In the genomic region with DNA sequence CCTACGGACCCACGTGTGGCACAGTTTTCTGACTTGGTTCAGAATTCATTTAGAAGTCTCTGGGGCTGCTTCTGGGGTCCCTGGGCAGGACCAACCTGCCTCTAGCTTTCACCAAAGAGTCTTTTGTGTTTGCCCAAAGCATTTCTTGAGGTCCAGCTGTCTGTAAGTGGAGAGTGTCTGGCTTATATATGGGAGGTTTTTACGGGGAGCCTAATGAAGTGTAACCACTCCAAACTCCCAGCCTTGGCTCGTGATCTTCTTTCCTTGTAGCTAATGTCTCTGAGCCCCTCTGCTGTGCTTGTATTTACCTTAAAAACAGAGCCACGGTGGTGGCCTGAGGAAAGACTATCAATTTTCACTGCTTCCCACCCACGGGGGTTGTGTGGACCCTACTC, we compare ENCODE assay signal across 15 cellular contexts.
DNase-seq lines count a peak whose midpoint lies in the region; TF ChIP-seq lines count a peak whose summit lies in the region.
"Had no signal": no experiment of that assay in that cellular context is flagged by ENCODE, and none has a peak within 500 bp of the region (broad histone marks: within the 10 kb centered on the region; RNA-seq: fewer than 3 reads in every experiment).

No MANE protein-coding gene starts in this region.

- H4K91ac ChIP-seq in trophoblast cell (ENCODE audit: low read depth, low read length): no peak overlapping the region

- H3K36me3 Mint-ChIP-seq in nephron progenitor cell (ENCODE audit: low read depth): peaks cover 52% of the 10 kb centered on the region
- H3K36me3 Mint-ChIP-seq: CD4-positive, CD25-positive, alpha-beta regulatory T cell had no signal

- H3K4me1 Mint-ChIP-seq in nephron progenitor cell: peaks cover 91% of the 10 kb centered on the region
- H3K4me1 Mint-ChIP-seq: CD4-positive, CD25-positive, alpha-beta regulatory T cell had no signal

- no peak overlapping the region for H3K4me2 ChIP-seq in trophoblast cell (ENCODE audit: low read length)
- H3K4me2 ChIP-seq: PC-9 had no signal

- H3K14ac ChIP-seq in trophoblast cell (ENCODE audit: low read length): no peak overlapping the region

- H3K79me2 ChIP-seq in trophoblast cell (ENCODE audit: control insufficient read depth, insufficient read depth, low read length, poor library complexity): no peaks in the 10 kb centered on the region

- no peak overlapping the region for H2BK120ac ChIP-seq in trophoblast cell (ENCODE audit: insufficient read depth, low read length, poor library complexity)

- no peak overlapping the region for H3K4ac ChIP-seq in trophoblast cell (ENCODE audit: low read depth, low read length)

- H3K4me3 ChIP-seq in trophoblast cell (ENCODE audit: low read depth, low read length): no peak overlapping the region
- H3K4me3 ChIP-seq: K562, PC-9 had no signal

- no peaks in the 10 kb centered on the region for H3K27me3 Mint-ChIP-seq in nephron progenitor cell (ENCODE audit: low read depth, poor library complexity)

- WGBS in trophoblast cell (ENCODE audit: extremely low coverage, insufficient coverage, insufficient read length): no CpG with 5 or more reads among the region's 6 CpGs

- H4K12ac ChIP-seq in trophoblast cell (ENCODE audit: low read depth, low read length): no peak overlapping the region

- H3K27ac ChIP-seq in trophoblast cell (ENCODE audit: low read depth, low read length): no peak overlapping the region
- H3K27ac ChIP-seq: 22Rv1, PC-9, RWPE1 had no signal

- peaks cover 0 to 4% of the 10 kb centered on the region in 2 experiments for H3K36me3 ChIP-seq in trophoblast cell (ENCODE audit: control insufficient read depth in 1 of 2, insufficient read depth in 2 of 2, low read length in 2 of 2)

- H4K8ac ChIP-seq in trophoblast cell (ENCODE audit: low read depth, low read length): no peak overlapping the region

- H3K79me1 ChIP-seq in trophoblast cell (ENCODE audit: low read length): no peaks in the 10 kb centered on the region

- H3K9me3 ChIP-seq in trophoblast cell (ENCODE audit: insufficient read depth, low read depth, low read length): peaks cover 4% of the 10 kb centered on the region

- H3K27ac Mint-ChIP-seq in nephron progenitor cell: peak overlapping the region; percentile 98
- H3K27ac Mint-ChIP-seq: CD4-positive, CD25-positive, alpha-beta regulatory T cell had no signal

- H2AFZ ChIP-seq in trophoblast cell (ENCODE audit: insufficient read depth, low read length, poor library complexity): no peak overlapping the region
- H2AFZ ChIP-seq: PC-9 had no signal

- peaks cover 6% of the 10 kb centered on the region for H3K9me3 Mint-ChIP-seq in nephron progenitor cell

- no peak for TF ChIP-seq CTCF in nephron progenitor cell (IDR thresholded peaks at IDR 0.05)

- peak overlapping the region; percentile 46 for H3K4me3 Mint-ChIP-seq in nephron progenitor cell
- H3K4me3 Mint-ChIP-seq: CD4-positive, CD25-positive, alpha-beta regulatory T cell had no signal

- DNase-seq in DMS 273 (lab: John Stamatoyannopoulos, UW; ENCODE audit: unreplicated experiment): peak; percentile 45
- no peak for DNase-seq in DMS 273 treated with DMSO at 0.1 percent for 48 hours (lab: John Stamatoyannopoulos, UW)
- DNase-seq in COLO668 (lab: John Stamatoyannopoulos, UW; ENCODE audit: unreplicated experiment): peak; percentile 4
- peak; percentile 82 for DNase-seq in NCI-H524 treated with DMSO at 0.1 percent for 48 hours (lab: John Stamatoyannopoulos, UW)
- no peak for DNase-seq in nephron progenitor cell
- no peak for DNase-seq in cerebellum (ENCODE audit: low spot score)
- DNase-seq in SKM-1 (lab: John Stamatoyannopoulos, UW; ENCODE audit: unreplicated experiment): no peak
- DNase-seq in trophoblast cell: no peak
- DNase-seq: CD4-positive, CD25-positive, alpha-beta regulatory T cell; DND-41; PC-9; SIG-M5 had no signal

- H2BK12ac ChIP-seq in trophoblast cell (ENCODE audit: low read length): no peak overlapping the region

- H3K9ac ChIP-seq in trophoblast cell (ENCODE audit: low read length): no peak overlapping the region

- H3K4me1 ChIP-seq in trophoblast cell (ENCODE audit: control insufficient read depth in 1 of 2, insufficient read depth in 2 of 2, low read length in 2 of 2): no peaks in the 10 kb centered on the region

- H2AK5ac ChIP-seq in trophoblast cell (ENCODE audit: low read length): no peak overlapping the region

- H3K18ac ChIP-seq in trophoblast cell (ENCODE audit: low read length): no peak overlapping the region

- H2BK5ac ChIP-seq in trophoblast cell (ENCODE audit: low read depth, low read length, poor library complexity): no peak overlapping the region

- H3K27me3 ChIP-seq in trophoblast cell (ENCODE audit: insufficient read depth, low read length): no peaks in the 10 kb centered on the region

- H3K23ac ChIP-seq in trophoblast cell (ENCODE audit: low read length): no peak overlapping the region

Comparison
In these comparisons a context has a peak if more than half of its experiments do, and no peak if none do; other contexts are left out.
1. DNase-seq: peak in DMS 273 (single experiment), COLO668 (single experiment) and NCI-H524 treated with DMSO at 0.1 percent for 48 hours (single experiment); none in DMS 273 treated with DMSO at 0.1 percent for 48 hours (single experiment), nephron progenitor cell (single experiment), cerebellum (single experiment), SKM-1 (single experiment) and trophoblast cell (0 of 2).